Comparison of ENCODE assay signal across 26 cellular contexts in the genomic region with DNA sequence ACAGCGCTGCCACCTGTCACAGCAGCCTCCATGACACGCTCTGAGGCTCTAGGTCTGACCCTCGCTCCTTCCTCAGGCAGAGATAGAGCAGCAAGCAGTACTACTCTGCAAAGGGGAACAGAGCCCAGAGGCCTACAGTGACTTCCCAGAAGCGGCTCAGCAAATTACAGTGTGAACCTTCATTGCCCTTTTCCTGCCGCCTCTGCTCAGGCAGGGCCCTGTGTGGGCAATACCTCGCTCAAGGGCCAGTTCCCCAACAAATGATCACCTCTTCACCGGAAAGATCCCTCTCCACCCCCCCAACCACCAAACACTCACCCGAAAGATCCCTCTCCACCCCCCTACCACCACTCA. TPM values are rescaled to one million over a fixed set of nuclear protein-coding genes. Genes with fewer than 3 reads are reported as not detected.
DNase-seq lines count a peak whose midpoint lies in the region; ATAC-seq and TF ChIP-seq lines count a peak whose summit lies in the region.
"Had no signal": no experiment of that assay in that cellular context is flagged by ENCODE, and none has a peak within 500 bp of the region (broad histone marks: within the 10 kb centered on the region; RNA-seq: fewer than 3 reads in every experiment).

No MANE protein-coding gene starts in this region.

- H3K4me1 Mint-ChIP-seq in activated T-cell treated with anti-CD3 and anti-CD28 coated beads, Interleukin-2, amount 50 U/mL, for 4 hours (ENCODE audit: low read depth) = peaks cover 16% of the 10 kb centered on the region

- no peaks in the 10 kb centered on the region for H3K9me3 ChIP-seq in mucosa of descending colon
- H3K9me3 ChIP-seq in MM.1S (replicated peaks; ENCODE audit: insufficient read depth, low read length) = no peaks in the 10 kb centered on the region
- H3K9me3 ChIP-seq: A549, esophagus squamous epithelium, MG63 had no signal

- H3K4me3 ChIP-seq in mucosa of descending colon (no peak overlapping the region), MM.1S (ENCODE audit: low read length) (no peak overlapping the region)
- H3K4me3 ChIP-seq: A549, esophagus squamous epithelium, MG63 had no signal

- no peak overlapping the region for H3K4me2 ChIP-seq in MM.1S (ENCODE audit: low read depth, low read length)
- H3K4me2 ChIP-seq: A549 had no signal

- H3K27me3 Mint-ChIP-seq in activated T-cell treated with anti-CD3 and anti-CD28 coated beads, Interleukin-2, amount 50 U/mL, for 4 hours (ENCODE audit: low read depth) = no peaks in the 10 kb centered on the region
- H3K27me3 Mint-ChIP-seq: activated naive CD8-positive, alpha-beta T cell treated with anti-CD3 and anti-CD28 coated beads for 36 hours; B cell; stimulated activated memory B cell treated with anti-CD40 and anti-IgM and Interleukin-4, amounts not matched to agents 10 μg/mL and 1 μg/mL and 100 μg/mL, for 72 hours had no signal

- no peak for DNase-seq in Right ventricle myocardium superior
- DNase-seq in cardiac septum (ENCODE audit: low spot score) = no peak
- no peak for DNase-seq in caudate nucleus (lab: John Stamatoyannopoulos, UW)
- no peak for DNase-seq in mucosa of descending colon
- DNase-seq in MM.1S = no peak
- no peak for DNase-seq in NCI-H1105 (lab: John Stamatoyannopoulos, UW)
- no peak for DNase-seq in activated T-cell treated with anti-CD3 and anti-CD28 coated beads, Interleukin-2, amount 50 U/mL, for 4 hours
- no peak for DNase-seq in sciatic nerve (ENCODE audit: low spot score)
- DNase-seq: activated CD4-positive, alpha-beta T cell treated with anti-CD3 and anti-CD28 coated beads for 4 hours; activated CD8-positive, alpha-beta memory T cell treated with anti-CD3 and anti-CD28 coated beads, Interleukin-2, amount 50 U/mL, for 4 hours; activated naive CD8-positive, alpha-beta T cell treated with anti-CD3 and anti-CD28 coated beads for 36 hours; COR-L47; DMS79 treated with DMSO at 0.1 percent for 48 hours; esophagus squamous epithelium; kidney glomerular epithelial cell; MG63; NCI-H1694; SHP77 treated with DMSO at 0.1 percent for 48 hours; stimulated activated CD4-positive, alpha-beta T cell treated with anti-CD3 and anti-CD28 coated beads, Interleukin-1b, Interleukin-23, amount 100 ng/mL, for 48 hours had no signal

- H3K27ac ChIP-seq in caudate nucleus (ENCODE audit: low read depth, low read length) (peak overlapping the region; percentile 98), MM.1S (ENCODE audit: low read length) (no peak overlapping the region)
- H3K27ac ChIP-seq: A549 had no signal

- H3K4me1 ChIP-seq in mucosa of descending colon (ENCODE audit: low read depth) = no peaks in the 10 kb centered on the region
- no peaks in the 10 kb centered on the region for H3K4me1 ChIP-seq in MM.1S (ENCODE audit: low read length)

- intact Hi-C loops in Right ventricle myocardium superior (cut with DNase I) (no loop called here), cardiac septum (cut with DNase I) (no loop called here), mucosa of descending colon (cut with DNase I, micrococcal nuclease) (no loop called here), sciatic nerve (cut with DNase I) (no loop called here)

- H3K27me3 ChIP-seq in MM.1S (replicated peaks; ENCODE audit: insufficient read depth, low read length) = no peaks in the 10 kb centered on the region
- H3K27me3 ChIP-seq: esophagus squamous epithelium, MG63 had no signal

- ATAC-seq in Right ventricle myocardium superior (ENCODE audit: poor library complexity) (peak; percentile 48), mucosa of descending colon (peak; percentile 18), sciatic nerve (no peak)
- no peak for ATAC-seq in activated T-cell treated with anti-CD3 and anti-CD28 coated beads, Interleukin-2, amount 50 U/mL, for 4 hours
- ATAC-seq: A549; stimulated activated memory B cell treated with anti-CD40 and anti-IgM and Interleukin-4, amounts not matched to agents 10 μg/mL and 1 μg/mL and 100 μg/mL, for 72 hours had no signal

- H3K9ac ChIP-seq in MM.1S (ENCODE audit: low read length) = no peak overlapping the region

- H3F3A ChIP-seq in MM.1S (ENCODE audit: insufficient read depth, low read length) = no peaks in the 10 kb centered on the region

- no peaks in the 10 kb centered on the region for H3K9me3 Mint-ChIP-seq in activated T-cell treated with anti-CD3 and anti-CD28 coated beads, Interleukin-2, amount 50 U/mL, for 4 hours
- H3K9me3 Mint-ChIP-seq: activated naive CD8-positive, alpha-beta T cell treated with anti-CD3 and anti-CD28 coated beads for 36 hours; activated T-helper 2 cell treated with anti-CD3 and anti-CD28 coated beads, Interferon-gamma antibody, Interleukin-2, Interleukin-4, amounts not matched to agents 10 μg/mL and 5 μg/mL and 100 μg/mL, durations not matched to agents 14 hours and 24 hours and 36 hours; nephron; stimulated activated memory B cell treated with anti-CD40 and anti-IgM and Interleukin-4, amounts not matched to agents 10 μg/mL and 1 μg/mL and 100 μg/mL, for 72 hours had no signal

- H3K4me3 Mint-ChIP-seq in activated T-cell treated with anti-CD3 and anti-CD28 coated beads, Interleukin-2, amount 50 U/mL, for 4 hours = no peak overlapping the region
- H3K4me3 Mint-ChIP-seq: activated naive CD8-positive, alpha-beta T cell treated with anti-CD3 and anti-CD28 coated beads for 36 hours; B cell; nephron; stimulated activated memory B cell treated with anti-CD40 and anti-IgM and Interleukin-4, amounts not matched to agents 10 μg/mL and 1 μg/mL and 100 μg/mL, for 72 hours had no signal

- peaks cover 92% of the 10 kb centered on the region for H3K79me2 ChIP-seq in MM.1S (ENCODE audit: low read length)

- TF ChIP-seq CTCF in mucosa of descending colon (IDR thresholded peaks at IDR 0.05) = no peak
- TF ChIP-seq CTCF in MM.1S (IDR thresholded peaks at IDR 0.05; ENCODE audit: low read length) = no peak

- H3K36me3 ChIP-seq in mucosa of descending colon (ENCODE audit: low read depth) (no peaks in the 10 kb centered on the region), MM.1S (replicated peaks; ENCODE audit: insufficient read depth, low read length) (no peaks in the 10 kb centered on the region)
- H3K36me3 ChIP-seq: esophagus squamous epithelium had no signal

- H4K20me1 ChIP-seq in MM.1S (ENCODE audit: insufficient read depth, low read length) = peaks cover 4% of the 10 kb centered on the region; the same call in 1 of the 2 replicates

- H3K9me2 ChIP-seq in MM.1S (replicated peaks; ENCODE audit: insufficient read depth, low read length) = no peaks in the 10 kb centered on the region

- peaks cover 6% of the 10 kb centered on the region for H3K36me3 Mint-ChIP-seq in activated T-cell treated with anti-CD3 and anti-CD28 coated beads, Interleukin-2, amount 50 U/mL, for 4 hours (ENCODE audit: insufficient read depth)

- no peak overlapping the region for H2AFZ ChIP-seq in MM.1S (ENCODE audit: low read length)

RNA-seq across cellular contexts. Expression of gene KIAA0930, which starts 12.3 kb away (rescaled TPM):
- total RNA-seq in Right ventricle myocardium superior (18.6 TPM), cardiac septum (21.6 TPM), mucosa of descending colon (10 to 100 TPM; 32.7 to 62.4 (median 37.7) TPM), sciatic nerve (119 TPM)
- 10 to 100 TPM; 46.8 to 52.6 (median 48.8) TPM for total RNA-seq in activated T-cell treated with anti-CD3 and anti-CD28 coated beads, Interleukin-2, amount 50 U/mL, for 4 hours

RNA-seq across cellular contexts. Expression of gene UPK3A, which starts 56.4 kb away (rescaled TPM):
- total RNA-seq in Right ventricle myocardium superior = 0.65 TPM
- total RNA-seq in cardiac septum = 0.40 TPM
- total RNA-seq in mucosa of descending colon = under 1 TPM in 1 of 3 donors, not detected in 2; 0.67 TPM
- total RNA-seq in activated T-cell treated with anti-CD3 and anti-CD28 coated beads, Interleukin-2, amount 50 U/mL, for 4 hours = not detected
- not detected for total RNA-seq in sciatic nerve
- total RNA-seq: activated naive CD8-positive, alpha-beta T cell treated with anti-CD3 and anti-CD28 coated beads for 36 hours; activated T-helper 2 cell treated with anti-CD3 and anti-CD28 coated beads, Interferon-gamma antibody, Interleukin-2, Interleukin-4, amounts not matched to agents 10 μg/mL and 5 μg/mL and 100 μg/mL, durations not matched to agents 14 hours and 24 hours and 36 hours; B cell; cerebellum; esophagus squamous epithelium; T-helper 1 cell treated with Interleukin-12 subunit alpha and Interleukin-12 subunit beta and Interleukin-4 antibody, amounts not matched to agents 30 ng/mL and 1 ng/mL, for 36 hours had no signal

Comparison
In these comparisons a context has a peak if more than half of its experiments do, and no peak if none do; other contexts are left out.
1. ATAC-seq: peak in Right ventricle myocardium superior (single experiment) and mucosa of descending colon (single experiment); none in activated T-cell treated with anti-CD3 and anti-CD28 coated beads, Interleukin-2, amount 50 U/mL, for 4 hours (0 of 2) and sciatic nerve (single experiment).